Comparison of ENCODE assay signal across 30 cellular contexts in genomic region chr16:50244140-50244503, GRCh38. TPM values are rescaled to one million over a fixed set of nuclear protein-coding genes. Genes with fewer than 3 reads are reported as not detected.
A peak's percentile ranks its signal among the peaks of the same experiment; 100 is the strongest.
DNase-seq lines count a peak whose midpoint lies in the region; ATAC-seq, FAIRE-seq and TF ChIP-seq lines count a peak whose summit lies in the region.
"Had no signal": no experiment of that assay in that cellular context is flagged by ENCODE, and none has a peak within 500 bp of the region (broad histone marks: within the 10 kb centered on the region; RNA-seq: fewer than 3 reads in every experiment).

No MANE protein-coding gene starts in this region.

- H3K36me3 Mint-ChIP-seq in GM23338 (ENCODE audit: low read depth): no peaks in the 10 kb centered on the region; the same call in 2 of the 3 replicates

- no peak for DNase-seq in A549 (ENCODE audit: low read depth in 1 of 2, low spot score in 1 of 2)
- no peak for DNase-seq in GM23338 (ENCODE audit: low spot score)
- DNase-seq in SJSA1 (ENCODE audit: low read depth in 1 of 2, low spot score in 2 of 2): peak; percentile 50 to 53
- DNase-seq in fibroblast of mammary gland (ENCODE audit: low read depth): peak; percentile 84
- no peak for DNase-seq in ureter (ENCODE audit: low spot score)
- no peak for DNase-seq in cortex of kidney (lab: John Stamatoyannopoulos, UW)
- DNase-seq in DMS 273 treated with DMSO at 0.1 percent for 48 hours (lab: John Stamatoyannopoulos, UW): no peak
- DNase-seq in stomach: no peak
- DNase-seq: activated CD4-positive, alpha-beta T cell treated with anti-CD3 and anti-CD28 coated beads for 36 hours; activated naive CD4-positive, alpha-beta T cell treated with anti-CD3 and anti-CD28 coated beads, Interleukin-2, amount 10 ng/mL, durations not matched to agents 7 days and 5 days; activated T-cell treated with anti-CD3 and anti-CD28 coated beads, Interleukin-2, amount 50 U/mL, for 48 hours; amygdala; Calu3; central memory CD4-positive, alpha-beta T cell; dorsolateral prefrontal cortex; hippocampal formation; Kasumi-1; lower lobe of right lung; NCI-H1048; NCI-H2029; NCI-H226; NCI-H748 treated with DMSO at 0.1 percent for 48 hours; SHP77; stimulated activated CD4-positive, alpha-beta T cell treated with anti-CD3 and anti-CD28 coated beads, Interleukin-12 subunit alpha, Interleukin-12 subunit beta, amount 100 ng/mL, for 4 hours had no signal

- TF ChIP-seq CTCF in A549 (IDR thresholded peaks at IDR 0.05): no peak
- no peak for TF ChIP-seq CTCF in GM23338 (conservative IDR thresholded peaks at IDR 0.05; ENCODE audit: low read depth in 2 of 2)
- no peak for TF ChIP-seq CTCF in fibroblast of mammary gland (conservative IDR thresholded peaks at IDR 0.05; ENCODE audit: control insufficient read depth, insufficient read depth, low read depth, low read length)
- no peak for TF ChIP-seq CTCF in stomach (IDR thresholded peaks at IDR 0.05)

- intact Hi-C loops in stomach (cut with DNase I; ENCODE audit: low total_unique reads): no loop called here

- 0 out of 2 replicates have a peak, but pooled peaks cover 11% of the 10 kb centered on the region for H3F3A ChIP-seq in GM23338 (replicated peaks; ENCODE audit: low read depth)

- no peak for ATAC-seq in A549
- no peak for ATAC-seq in GM23338
- ATAC-seq: activated CD4-positive, alpha-beta T cell treated with anti-CD3 and anti-CD28 coated beads for 36 hours; lower lobe of right lung had no signal

- peaks cover 20% of the 10 kb centered on the region for H3K4me1 Mint-ChIP-seq in GM23338

- CTCF ChIA-PET in A549 (lab: Yijun Ruan, JAX): interaction anchor here (0.8 to 3.1 kb wide), 3 partner anchors 32 to 562 kb away, joined by 3 to 14 read pairs (median 4); no protein-coding TSS in a partner anchor

- H3K79me2 ChIP-seq in GM23338 (replicated peaks; ENCODE audit: insufficient read depth): no peaks in the 10 kb centered on the region

- H3K4me3 ChIP-seq in A549 (no peak overlapping the region), GM23338 (peak overlapping the region; percentile 61; the same call in 1 of the 2 replicates), SJSA1 (peak overlapping the region; percentile 67), fibroblast of mammary gland (ENCODE audit: control insufficient read depth, low read depth, low read length) (no peak overlapping the region), stomach (no peak overlapping the region)
- H3K4me3 ChIP-seq: BLaER1, dorsolateral prefrontal cortex, HAP-1, lower lobe of right lung had no signal

- TF ChIP-seq POLR2A in A549 (IDR thresholded peaks at IDR 0.05; ENCODE audit: low read length): no peak
- TF ChIP-seq POLR2A in stomach (IDR thresholded peaks at IDR 0.05): no peak

- peaks cover 22% of the 10 kb centered on the region for H3K27me3 Mint-ChIP-seq in GM23338 (ENCODE audit: insufficient read depth, low read depth, poor library complexity)
- H3K27me3 Mint-ChIP-seq: activated CD4-positive, alpha-beta T cell treated with anti-CD3 and anti-CD28 coated beads for 36 hours had no signal

- TF ChIP-seq EP300 in A549 (IDR thresholded peaks at IDR 0.05): no peak
- no peak for TF ChIP-seq EP300 in stomach (IDR thresholded peaks at IDR 0.05)

- no peaks in the 10 kb centered on the region for H4K20me1 ChIP-seq in GM23338 (replicated peaks; ENCODE audit: insufficient read depth)

- no peaks in the 10 kb centered on the region for H3K9me3 Mint-ChIP-seq in GM23338
- H3K9me3 Mint-ChIP-seq: activated naive CD4-positive, alpha-beta T cell treated with anti-CD3 and anti-CD28 coated beads, Interleukin-2, amount 10 ng/mL, durations not matched to agents 7 days and 5 days had no signal

- no peak overlapping the region for H3K27ac Mint-ChIP-seq in GM23338
- H3K27ac Mint-ChIP-seq: activated CD4-positive, alpha-beta T cell treated with anti-CD3 and anti-CD28 coated beads for 36 hours; activated naive CD4-positive, alpha-beta T cell treated with anti-CD3 and anti-CD28 coated beads, Interleukin-2, amount 10 ng/mL, durations not matched to agents 7 days and 5 days had no signal

- no peak for TF ChIP-seq RAD21 in A549 (conservative IDR thresholded peaks at IDR 0.05 in 1 of 2, IDR thresholded peaks at IDR 0.05 in 1 of 2)

- H3K9me3 ChIP-seq in A549: no peaks in the 10 kb centered on the region
- no peaks in the 10 kb centered on the region; the same call in 1 of the 2 replicates for H3K9me3 ChIP-seq in SJSA1 (replicated peaks)
- H3K9me3 ChIP-seq in stomach: no peaks in the 10 kb centered on the region
- H3K9me3 ChIP-seq: BLaER1, HAP-1, lower lobe of right lung, neutrophil had no signal

- 0 out of 2 replicates have a peak overlapping the region, but pooled peaks have one; percentile 96 for H2AFZ ChIP-seq in GM23338

- no peaks in the 10 kb centered on the region for H3K9me2 ChIP-seq in GM23338 (ENCODE audit: insufficient read depth)

- no peak overlapping the region for H3K4me3 Mint-ChIP-seq in GM23338

- H3K27me3 ChIP-seq in GM23338 (ENCODE audit: insufficient read depth) (peaks cover 18% of the 10 kb centered on the region), SJSA1 (replicated peaks) (no peaks in the 10 kb centered on the region), stomach (no peaks in the 10 kb centered on the region)

- H3K36me3 ChIP-seq in GM23338 (ENCODE audit: insufficient read depth): no peaks in the 10 kb centered on the region
- H3K36me3 ChIP-seq in SJSA1: peaks cover 19% of the 10 kb centered on the region
- no peaks in the 10 kb centered on the region for H3K36me3 ChIP-seq in stomach
- H3K36me3 ChIP-seq: BLaER1, HAP-1, lower lobe of right lung, neutrophil had no signal

- POLR2A ChIA-PET in A549 (lab: Yijun Ruan, JAX): no interaction called here

- H3K4me1 ChIP-seq in A549 (peaks cover 15% of the 10 kb centered on the region), GM23338 (ENCODE audit: insufficient read depth) (peaks cover 20% of the 10 kb centered on the region), SJSA1 (replicated peaks) (peaks cover 60% of the 10 kb centered on the region), stomach (peaks cover 15 to 23% (median 22%) of the 10 kb centered on the region in 4 donors)

- 94% methylated on average over 9 of the region's 9 CpGs for WGBS in A549 (ENCODE audit: missing lambda C conversion rate)
- WGBS in stomach, 5 donors: 89 to 93% (median 91%) methylated on average over 9 of the region's 9 CpGs

- H3K27ac ChIP-seq in A549: peak overlapping the region; percentile 89 to 96
- no peak overlapping the region for H3K27ac ChIP-seq in GM23338 (ENCODE audit: low read depth)
- H3K27ac ChIP-seq in SJSA1: peak overlapping the region; percentile 96
- H3K27ac ChIP-seq in stomach: no peak overlapping the region
- H3K27ac ChIP-seq: BLaER1, dorsolateral prefrontal cortex, lower lobe of right lung, neutrophil had no signal

- no peak for FAIRE-seq in A549 (lab: Jason Lieb, UNC)
- FAIRE-seq: frontal cortex, HTR-8/SVneo, TTC549 had no signal

- no peak overlapping the region; the same call in 2 of the 3 replicates for H3K4me2 ChIP-seq in A549
- H3K4me2 ChIP-seq in GM23338: peak overlapping the region; percentile 88
- H3K4me2 ChIP-seq: BLaER1 had no signal

TF ChIP-seq in A549, 52 proteins besides CTCF, POLR2A, EP300 and RAD21:
- no peak for TF ChIP-seq FOXS1 (CRISPR knock-in tag; IDR thresholded peaks at IDR 0.05)

TF ChIP-seq in GM23338, 12 proteins besides CTCF, POLR2A, EP300 and RAD21 (continues in another document):
- TF ChIP-seq ZNF331 (CRISPR knock-in tag; IDR thresholded peaks at IDR 0.05; ENCODE audit: low read depth): no peak
- no peak for TF ChIP-seq ZNF114 (CRISPR knock-in tag; IDR thresholded peaks at IDR 0.05)
- TF ChIP-seq ETS1 (IDR thresholded peaks at IDR 0.05): no peak
- no peak for TF ChIP-seq NANOG (IDR thresholded peaks at IDR 0.05; ENCODE audit: borderline replicate concordance)
- no peak for TF ChIP-seq EZH2 (IDR thresholded peaks at IDR 0.05; ENCODE audit: low read depth, unreplicated experiment)

RNA-seq across cellular contexts. Expression of gene ADCY7, which starts 22.2 kb away (rescaled TPM):
- 10.5 and 15.8 TPM in 2 replicates for polyA plus RNA-seq in A549 (2011; rRNA removed)
- polyA plus RNA-seq in A549 (2012; cell fraction: cytosol; rRNA removed): 16.6 and 25.2 TPM in 2 replicates
- polyA plus RNA-seq in A549 (2012; cell fraction: nucleus; rRNA removed): 54.2 and 75.4 TPM in 2 replicates
- 14.9 to 19.5 TPM (median 18.7 TPM) in 3 replicates for polyA plus RNA-seq in A549 (2017; fragmentation: RNase III; extraction: RNeasy Plus Mini Kit Qiagen cat#74134 plus additional on column Dnase treatment)
- 40.8 and 47.1 TPM in 2 replicates for polyA minus RNA-seq in A549 (2011; rRNA and poly(A)+ RNA removed)
- total RNA-seq in GM23338 (2014; rRNA removed; shearing (Covaris generic)): 10.5 and 10.8 TPM in 2 replicates
- 2.4 and 2.5 TPM in 2 replicates for polyA plus RNA-seq in GM23338 (2016; fragmentation: Nextera tagmentation; extraction: Ambion mirVana)
- total RNA-seq in SJSA1 (2014; rRNA removed; shearing (Covaris generic)): 103 and 121 TPM in 2 replicates
- total RNA-seq in ureter: 18.6 TPM
- 100 to 1,000 TPM in 1 of 5 donors, 10 to 100 TPM in 4; 15.1 to 216 (median 33.3) TPM for total RNA-seq in stomach
- 1 to 10 TPM in 2 of 3 donors, under 1 TPM in 1; 0.76 to 4.4 (median 3.7) TPM for polyA plus RNA-seq in stomach

Comparison
In these comparisons a context has a peak if more than half of its experiments do, and no peak if none do; other contexts are left out.
1. DNase-seq: peak in SJSA1 (2 of 2) and fibroblast of mammary gland (single experiment); none in A549 (0 of 2), GM23338 (single experiment), ureter (single experiment), cortex of kidney (single experiment), DMS 273 treated with DMSO at 0.1 percent for 48 hours (single experiment) and stomach (single experiment).
2. H3K27ac ChIP-seq: peak in A549 (2 of 2) and SJSA1 (single experiment); none in GM23338 (single experiment) and stomach (0 of 5).
3. H3K4me3 ChIP-seq: peak in GM23338 (single experiment) and SJSA1 (single experiment); none in A549 (single experiment), fibroblast of mammary gland (single experiment) and stomach (0 of 4).